ENCODE assay signal across 1 cellular context in genomic region chr5:56812110-56812509, GRCh38.
TF ChIP-seq lines count a peak whose summit lies in the region.

No MANE protein-coding gene starts in this region.

TF ChIP-seq in HepG2, 621 proteins besides CTCF, POLR2A, EP300 and RAD21 (continued from another document):
- TF ChIP-seq ZNF407 (CRISPR knock-in tag; IDR thresholded peaks at IDR 0.05; ENCODE audit: not compliant biosample characterization) (no peak), ZNF7 (CRISPR knock-in tag; IDR thresholded peaks at IDR 0.05) (peak; percentile 83), HOXD1 (CRISPR knock-in tag; IDR thresholded peaks at IDR 0.05) (no peak), NFE2 (CRISPR knock-in tag; IDR thresholded peaks at IDR 0.05) (peak; percentile 86), MAFK (conservative IDR thresholded peaks at IDR 0.05 in 1 of 2, IDR thresholded peaks at IDR 0.05 in 1 of 2; ENCODE audit: low read length in 2 of 2) (peak; percentile 73 to 81), DR1 (CRISPR knock-in tag; IDR thresholded peaks at IDR 0.05) (no peak), ZNF773 (CRISPR knock-in tag; IDR thresholded peaks at IDR 0.05; ENCODE audit: borderline replicate concordance) (no peak), MAFF (IDR thresholded peaks at IDR 0.05; ENCODE audit: low read depth, low read length) (peak; percentile 68), ZSCAN31 (CRISPR knock-in tag; IDR thresholded peaks at IDR 0.05; ENCODE audit: low read depth) (no peak), ZBTB20 (CRISPR knock-in tag; IDR thresholded peaks at IDR 0.05; ENCODE audit: borderline replicate concordance, low read depth) (no peak), ZKSCAN8 (CRISPR knock-in tag; IDR thresholded peaks at IDR 0.05; ENCODE audit: borderline replicate concordance) (no peak), FOXA3 (CRISPR knock-in tag; IDR thresholded peaks at IDR 0.05) (no peak), ZNF446 (CRISPR knock-in tag; IDR thresholded peaks at IDR 0.05) (no peak), ZNF737 (CRISPR knock-in tag; IDR thresholded peaks at IDR 0.05; ENCODE audit: borderline replicate concordance) (no peak), NFE2L2 (IDR thresholded peaks at IDR 0.05; ENCODE audit: low read length) (peak; percentile 72; the same call in 1 of the 2 replicates), KMT2A (CRISPR knock-in tag; IDR thresholded peaks at IDR 0.05) (no peak)
